ENCODE assay signal across 12 cellular contexts in genomic region chr10:125137601-125138438, GRCh38. TPM values are rescaled to one million over a fixed set of nuclear protein-coding genes. Genes with fewer than 3 reads are reported as not detected.
DNase-seq lines count a peak whose midpoint lies in the region; ATAC-seq and TF ChIP-seq lines count a peak whose summit lies in the region.
"Had no signal": no experiment of that assay in that cellular context is flagged by ENCODE, and none has a peak within 500 bp of the region (broad histone marks: within the 10 kb centered on the region; RNA-seq: fewer than 3 reads in every experiment).

No MANE protein-coding gene starts in this region.

- intact Hi-C loops in posterior vena cava (cut with DNase I): no loop called here

- H2AK5ac ChIP-seq in H9 (ENCODE audit: insufficient read length, low read length): no peak overlapping the region

- TF ChIP-seq CTCF in H9 (conservative IDR thresholded peaks at IDR 0.05): no peak
- no peak for TF ChIP-seq CTCF in cardiac muscle cell (IDR thresholded peaks at IDR 0.05; ENCODE audit: low read depth, low read length)
- TF ChIP-seq CTCF in foreskin keratinocyte (conservative IDR thresholded peaks at IDR 0.05): no peak

- H4K8ac ChIP-seq in H9 (replicated peaks; ENCODE audit: insufficient read length, low read depth, low read length): no peak overlapping the region

- H3K9me3 Mint-ChIP-seq in H9: no peaks in the 10 kb centered on the region
- H3K9me3 Mint-ChIP-seq: CD8-positive, alpha-beta memory T cell; naive thymus-derived CD4-positive, alpha-beta T cell had no signal

- no peak overlapping the region for H2BK20ac ChIP-seq in H9 (ENCODE audit: low read depth, low read length, poor library complexity, severe bottlenecking)

- no peak overlapping the region for H3K18ac ChIP-seq in H9 (ENCODE audit: insufficient read length, low read depth, low read length)

- H3K9me3 ChIP-seq in H9 (ENCODE audit: control insufficient read depth, low read depth, low read length): no peaks in the 10 kb centered on the region
- H3K9me3 ChIP-seq in cardiac muscle cell (ENCODE audit: low read depth): no peaks in the 10 kb centered on the region

- no peak overlapping the region for H3K9ac ChIP-seq in H9 (ENCODE audit: extremely low read depth, insufficient read length, low read length)

- H3K56ac ChIP-seq in H9 (ENCODE audit: insufficient read length, low read depth, low read length): no peak overlapping the region

- H3K4me2 ChIP-seq in H9 (ENCODE audit: insufficient read depth, insufficient read length, low read length): no peak overlapping the region

- no peaks in the 10 kb centered on the region for H3K36me3 ChIP-seq in cardiac muscle cell

- ATAC-seq in foreskin keratinocyte (no peak), GM21576 (IDR thresholded peaks at IDR 0.05; ENCODE audit: unreplicated experiment) (no peak), esophagus mucosa (no peak)
- ATAC-seq: naive thymus-derived CD4-positive, alpha-beta T cell had no signal

- no peak overlapping the region for H3T11ph ChIP-seq in H9 (ENCODE audit: low read length)

- H3K79me1 ChIP-seq in H9 (ENCODE audit: insufficient read depth, low read depth, low read length, poor library complexity, severe bottlenecking): peaks cover 8% of the 10 kb centered on the region

- no peak overlapping the region for H2BK15ac ChIP-seq in H9 (ENCODE audit: low read depth, low read length)

- WGBS in H9 (ENCODE audit: extremely low coverage, insufficient read length, low lambda C conversion rate): no CpG with 5 or more reads among the region's 25 CpGs

- peaks cover 49 to 72% (median 59%) of the 10 kb centered on the region in 3 experiments for H3K36me3 Mint-ChIP-seq in H9 (ENCODE audit: insufficient read depth in 1 of 3, low read depth in 3 of 3)
- H3K36me3 Mint-ChIP-seq: CD8-positive, alpha-beta memory T cell; naive thymus-derived CD4-positive, alpha-beta T cell had no signal

- no peaks in the 10 kb centered on the region for H3K23me2 ChIP-seq in H9 (ENCODE audit: insufficient read length, low read depth, low read length, poor library complexity, severe bottlenecking)

- H3K4me1 Mint-ChIP-seq in H9: peaks cover 86 to 93% of the 10 kb centered on the region in 2 experiments
- H3K4me1 Mint-ChIP-seq: CD8-positive, alpha-beta memory T cell had no signal

- peaks cover 2% of the 10 kb centered on the region for H4K20me1 ChIP-seq in H9 (ENCODE audit: control insufficient read depth, insufficient read depth, insufficient read length)

- H3K4me1 ChIP-seq in H9 (ENCODE audit: insufficient read depth, low read length) (peaks cover 41% of the 10 kb centered on the region), cardiac muscle cell (ENCODE audit: low read depth) (peaks cover 27% of the 10 kb centered on the region), foreskin keratinocyte (no peaks in the 10 kb centered on the region)

- H3K4me3 Mint-ChIP-seq in H9: no peak overlapping the region; a peak in 1 of 5 replicates
- H3K4me3 Mint-ChIP-seq: CD8-positive, alpha-beta memory T cell; naive thymus-derived CD4-positive, alpha-beta T cell had no signal

- H2BK12ac ChIP-seq in H9 (ENCODE audit: insufficient read length, low read depth, low read length): no peak overlapping the region

- H3K4me3 ChIP-seq in cardiac muscle cell: no peak overlapping the region

- H3K27me3 Mint-ChIP-seq in H9 (ENCODE audit: low read depth): no peaks in the 10 kb centered on the region; the same call in 1 of the 2 replicates

- H2BK120ac ChIP-seq in H9 (ENCODE audit: low read depth, low read length, poor library complexity, severe bottlenecking): no peak overlapping the region

- no peak overlapping the region for H4K5ac ChIP-seq in H9 (ENCODE audit: insufficient read length, low read depth, low read length)

- no peak overlapping the region for H2BK5ac ChIP-seq in H9 (ENCODE audit: insufficient read length, low read length)

- no peaks in the 10 kb centered on the region for H3K27me3 ChIP-seq in H9 (ENCODE audit: insufficient read depth, low read length)
- no peaks in the 10 kb centered on the region for H3K27me3 ChIP-seq in cardiac muscle cell
- no peaks in the 10 kb centered on the region for H3K27me3 ChIP-seq in foreskin keratinocyte

- H2AFZ ChIP-seq in H9 (ENCODE audit: low read length): no peak overlapping the region

- peak overlapping the region in 2 of 3 experiments; percentile 69 to 95; a peak in 4 of 7 replicates for H3K27ac Mint-ChIP-seq in H9
- H3K27ac Mint-ChIP-seq: CD8-positive, alpha-beta memory T cell had no signal

- DNase-seq in H9 (no peak), NCI-H2171 (lab: John Stamatoyannopoulos, UW) (peak; percentile 73), cardiac muscle cell (ENCODE audit: low read depth in 1 of 2, low spot score in 1 of 2) (no peak), posterior vena cava (ENCODE audit: low spot score) (peak; percentile 60), foreskin keratinocyte (no peak), AG20443 (ENCODE audit: low spot score) (no peak)
- DNase-seq: amygdala; CD8-positive, alpha-beta memory T cell; naive thymus-derived CD4-positive, alpha-beta T cell; stimulated activated CD8-positive, alpha-beta memory T cell treated with anti-CD3 and anti-CD28 coated beads, Interleukin-4, amount 100 ng/mL, for 48 hours had no signal

- no peak overlapping the region for H3K23ac ChIP-seq in H9 (ENCODE audit: insufficient read length, low read depth, low read length)

- peak overlapping the region; percentile 44; the same call in 1 of the 2 replicates for H3K14ac ChIP-seq in H9 (ENCODE audit: insufficient read depth, low read length)

- H3K79me2 ChIP-seq in H9 (ENCODE audit: insufficient read depth, low read length): peaks cover 91% of the 10 kb centered on the region; the same call in 1 of the 2 replicates

- H3K4ac ChIP-seq in H9 (ENCODE audit: low read depth, low read length): no peak overlapping the region

- no peak overlapping the region for H4K91ac ChIP-seq in H9 (ENCODE audit: insufficient read length, low read depth, low read length)

- H3K27ac ChIP-seq in H9 (ENCODE audit: insufficient read length, low read depth, low read length) (no peak overlapping the region), cardiac muscle cell (peak overlapping the region; percentile 77), foreskin keratinocyte (no peak overlapping the region)

RNA-seq across cellular contexts. Expression of gene CTBP2, which starts 22.5 kb away (rescaled TPM):
- total RNA-seq in H9 (2021) (212 and 218 TPM in 2 replicates), cardiac muscle cell (67.4 and 88.3 TPM in 2 replicates), posterior vena cava (10 to 100 TPM; 44.4 to 47.3 TPM), foreskin keratinocyte (100 and 101 TPM in 2 replicates), esophagus mucosa (46.7 TPM)
- polyA plus RNA-seq in cardiac muscle cell (67.8 and 74.5 TPM in 2 replicates), foreskin keratinocyte (41.7 and 48.4 TPM in 2 replicates)

Comparison
In these comparisons a context has a peak if more than half of its experiments do, and no peak if none do; other contexts are left out.
1. DNase-seq: peak in NCI-H2171 (single experiment) and posterior vena cava (single experiment); none in H9 (single experiment), cardiac muscle cell (0 of 2), foreskin keratinocyte (0 of 2) and AG20443 (single experiment).